Comparison of ENCODE assay signal across 9 cellular contexts in the genomic region with DNA sequence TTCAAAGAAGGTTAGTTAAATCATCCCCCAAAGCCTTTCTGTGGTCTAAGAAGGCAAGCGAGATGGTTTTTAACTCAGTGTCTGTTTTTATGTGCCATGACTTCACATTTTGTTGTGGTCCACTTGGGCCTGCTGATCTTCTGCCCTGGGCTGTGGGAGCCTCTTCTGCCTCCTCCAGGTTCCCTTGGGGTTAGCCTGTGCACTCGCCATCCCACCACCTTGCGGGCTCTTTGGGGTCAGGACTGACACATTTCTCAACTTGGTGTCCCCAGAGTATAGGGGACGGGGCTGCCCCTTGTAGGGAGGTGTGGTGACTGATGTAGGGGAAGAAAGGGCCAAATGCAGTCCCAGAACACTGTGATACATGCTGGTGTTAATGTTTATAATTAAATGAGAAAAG.
DNase-seq lines count a peak whose midpoint lies in the region; ATAC-seq and TF ChIP-seq lines count a peak whose summit lies in the region.
"Had no signal": no experiment of that assay in that cellular context is flagged by ENCODE, and none has a peak within 500 bp of the region (broad histone marks: within the 10 kb centered on the region; RNA-seq: fewer than 3 reads in every experiment).

No MANE protein-coding gene starts in this region.

- H3K27ac Mint-ChIP-seq in immature natural killer cell = peak overlapping the region in 3 of 6 donors; percentile 68 to 69 (median 69)

- H3K4me3 Mint-ChIP-seq in immature natural killer cell = no peak overlapping the region

- H3K36me3 ChIP-seq in MG63 (no peaks in the 10 kb centered on the region), vagina (no peaks in the 10 kb centered on the region)
- H3K36me3 ChIP-seq: SJSA1 had no signal

- peaks cover 9% of the 10 kb centered on the region for H3K4me1 ChIP-seq in vagina
- H3K4me1 ChIP-seq: SJSA1 had no signal

- H3K4me3 ChIP-seq in MG63 = no peak overlapping the region
- no peak overlapping the region for H3K4me3 ChIP-seq in vagina
- H3K4me3 ChIP-seq: SJSA1 had no signal

- no peaks in the 10 kb centered on the region for H3K9me3 ChIP-seq in MG63
- no peaks in the 10 kb centered on the region for H3K9me3 ChIP-seq in vagina
- H3K9me3 ChIP-seq: SJSA1 had no signal

- peak; percentile 32 for DNase-seq in posterior vena cava (ENCODE audit: low spot score)
- DNase-seq in MG63 = no peak
- DNase-seq in vagina (ENCODE audit: extremely low spot score in 2 of 2) = no peak
- DNase-seq in immature natural killer cell = no peak
- DNase-seq in kidney glomerular epithelial cell (lab: John Stamatoyannopoulos, UW) = no peak

- H3K27me3 ChIP-seq in MG63 (no peaks in the 10 kb centered on the region), vagina (no peaks in the 10 kb centered on the region)
- H3K27me3 ChIP-seq: SJSA1 had no signal

- TF ChIP-seq CTCF in vagina (IDR thresholded peaks at IDR 0.05) = no peak

- TF ChIP-seq POLR2A in vagina (IDR thresholded peaks at IDR 0.05) = no peak

- no peaks in the 10 kb centered on the region for H3K9me3 Mint-ChIP-seq in immature natural killer cell

- intact Hi-C loops in posterior vena cava (cut with DNase I) (no loop called here), vagina (cut with DNase I) (no loop called here)

- peaks cover 0 to 3% (median 0%) of the 10 kb centered on the region in 3 donors for H3K27me3 Mint-ChIP-seq in immature natural killer cell (ENCODE audit: low read depth in 3 of 3)

- no peak overlapping the region for H3K27ac ChIP-seq in vagina
- H3K27ac ChIP-seq: SJSA1 had no signal

- H3K4me1 Mint-ChIP-seq in immature natural killer cell = peaks cover 27 to 37% of the 10 kb centered on the region in 2 donors

- ATAC-seq in GM18517 (IDR thresholded peaks at IDR 0.05; ENCODE audit: unreplicated experiment) (peak; percentile 81), GM21515 (IDR thresholded peaks at IDR 0.05; ENCODE audit: unreplicated experiment) (peak; percentile 54), HG03439 (IDR thresholded peaks at IDR 0.05; ENCODE audit: unreplicated experiment) (peak; percentile 87)

- peaks cover 0 to 3% (median 0%) of the 10 kb centered on the region in 3 donors for H3K36me3 Mint-ChIP-seq in immature natural killer cell
